ENCODE assay signal across 9 cellular contexts in the genomic region with DNA sequence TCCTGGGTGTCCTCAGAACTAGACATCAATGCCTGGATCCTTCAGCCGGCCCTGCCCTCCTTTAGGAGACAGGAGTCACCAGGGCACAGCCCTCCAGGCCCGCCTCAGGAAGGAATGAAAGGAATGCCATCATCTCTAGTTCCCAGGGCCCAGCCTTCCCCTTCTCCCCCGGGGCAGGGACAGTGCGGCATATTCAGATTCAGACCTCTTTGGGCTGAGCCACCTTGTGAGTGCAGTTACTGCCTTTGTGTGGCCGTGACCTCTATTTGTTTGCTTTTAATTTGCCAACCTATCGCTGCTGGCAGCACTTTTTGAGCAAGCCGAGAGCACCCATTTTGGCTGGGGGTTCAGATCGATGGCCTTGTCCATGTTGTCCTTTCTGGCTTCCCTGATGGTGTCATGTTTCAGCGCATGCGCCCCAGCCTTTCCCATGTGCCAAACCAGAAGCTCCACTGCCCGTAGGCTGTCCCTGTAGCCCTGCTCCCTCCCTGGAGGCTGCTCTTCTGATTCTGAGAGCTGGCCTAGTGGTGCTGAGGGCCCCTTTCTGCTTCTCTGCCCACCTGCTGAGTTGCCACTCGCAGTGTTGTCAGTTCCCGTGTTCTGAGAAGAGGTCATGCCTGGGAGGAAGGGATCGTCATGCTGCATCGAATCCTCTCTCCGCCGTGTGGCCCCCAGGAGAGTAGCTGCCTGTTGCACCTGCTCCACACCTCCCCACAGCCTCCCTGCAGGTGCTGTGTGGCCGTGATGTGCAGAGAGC.
DNase-seq lines count a peak whose midpoint lies in the region; ATAC-seq and TF ChIP-seq lines count a peak whose summit lies in the region.
"Had no signal": no experiment of that assay in that cellular context is flagged by ENCODE, and none has a peak within 500 bp of the region (broad histone marks: within the 10 kb centered on the region; RNA-seq: fewer than 3 reads in every experiment).

No MANE protein-coding gene starts in this region.

- H3K36me3 Mint-ChIP-seq in memory B cell: peaks cover 28% of the 10 kb centered on the region

- H3K27me3 Mint-ChIP-seq in memory B cell: no peaks in the 10 kb centered on the region

- no peak overlapping the region for H3K4me3 Mint-ChIP-seq in memory B cell

- peak overlapping the region; percentile 75 for H3K27ac Mint-ChIP-seq in memory B cell

- no peak overlapping the region for H3K4me3 ChIP-seq in AG10803 (ENCODE audit: low read length)
- H3K4me3 ChIP-seq: SK-N-MC had no signal

- no peaks in the 10 kb centered on the region for H3K9me3 Mint-ChIP-seq in memory B cell

- DNase-seq in AG10803 (ENCODE audit: low read depth) (peak; percentile 61), NCI-H146 (lab: John Stamatoyannopoulos, UW) (peak; percentile 97), cerebellar cortex (ENCODE audit: low spot score) (peak; percentile 60), memory B cell (ENCODE audit: low spot score in 2 of 2) (no peak), putamen (ENCODE audit: low spot score) (no peak), HUDEP-2 (lab: John Stamatoyannopoulos, UW; ENCODE audit: unreplicated experiment in 76 of 76) (no peak), T-helper 9 cell (no peak)

- ATAC-seq in memory B cell (ENCODE audit: low read depth) (peak; percentile 88), HG02763 (IDR thresholded peaks at IDR 0.05; ENCODE audit: unreplicated experiment) (no peak)

- peaks cover 12% of the 10 kb centered on the region for H3K4me1 Mint-ChIP-seq in memory B cell

- no peak for TF ChIP-seq CTCF in AG10803 (conservative IDR thresholded peaks at IDR 0.05; ENCODE audit: low read length)

Comparison
In these comparisons a context has a peak if more than half of its experiments do, and no peak if none do; other contexts are left out.
1. DNase-seq: peak in AG10803 (single experiment), NCI-H146 (single experiment) and cerebellar cortex (single experiment); none in memory B cell (0 of 2), putamen (single experiment), HUDEP-2 (0 of 76) and T-helper 9 cell (single experiment).